In the genomic region with DNA sequence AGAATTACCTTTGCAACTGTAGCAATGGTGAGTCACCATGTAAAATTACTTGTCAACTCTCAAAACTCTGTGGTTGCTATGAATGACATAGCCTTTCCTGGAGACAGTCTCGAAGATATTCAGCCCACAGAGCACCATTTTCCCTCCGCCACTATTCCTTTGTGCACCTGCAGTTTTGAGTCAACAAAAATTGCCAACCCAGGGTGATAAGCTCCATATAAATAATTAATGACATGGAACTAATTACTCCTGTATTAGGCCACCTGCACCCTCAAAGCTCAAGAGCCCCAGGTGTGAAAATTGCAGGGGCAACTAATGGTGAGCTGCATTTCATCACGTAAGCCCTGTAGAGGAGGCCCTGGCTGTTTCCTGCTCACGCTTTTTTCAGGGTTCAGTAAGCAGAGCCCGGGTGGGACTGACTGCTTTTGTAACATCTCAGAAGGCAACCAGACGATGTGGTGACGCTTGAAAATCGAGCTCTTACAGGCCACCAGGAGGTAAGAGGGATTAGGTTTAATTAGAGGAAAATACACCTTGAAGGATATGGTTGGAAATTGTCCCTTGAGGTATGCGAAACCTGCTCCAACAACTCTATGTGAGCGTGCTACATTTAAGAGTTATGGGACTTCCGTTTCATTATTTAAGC, we compare ENCODE assay signal across 11 cellular contexts.
A peak's percentile ranks its signal among the peaks of the same experiment; 100 is the strongest.
DNase-seq lines count a peak whose midpoint lies in the region; ATAC-seq and TF ChIP-seq lines count a peak whose summit lies in the region.
"Had no signal": no experiment of that assay in that cellular context is flagged by ENCODE, and none has a peak within 500 bp of the region (broad histone marks: within the 10 kb centered on the region; RNA-seq: fewer than 3 reads in every experiment).

No MANE protein-coding gene starts in this region.

- no peak overlapping the region for H3K27ac ChIP-seq in left lung
- H3K27ac ChIP-seq: right atrium auricular region had no signal

- DNase-seq in DMS79 (lab: John Stamatoyannopoulos, UW) = peak; percentile 70
- DNase-seq in NCI-H146 treated with DMSO at 0.1 percent for 48 hours (lab: John Stamatoyannopoulos, UW; ENCODE audit: unreplicated experiment) = peak; percentile 97
- DNase-seq in dermis blood vessel endothelial cell = peak; percentile 8
- no peak for DNase-seq in left lung
- DNase-seq in stimulated activated CD4-positive, alpha-beta T cell treated with anti-CD3 and anti-CD28 coated beads, Interleukin-2, amount 100 ng/mL, for 48 hours = no peak
- DNase-seq in germinal center (ENCODE audit: low spot score) = no peak
- DNase-seq: HCEC 1CT, NCI-H1436 had no signal

- ATAC-seq in GM21786 (IDR thresholded peaks at IDR 0.05; ENCODE audit: unreplicated experiment) = peak; percentile 77
- no peak for ATAC-seq in left lung
- no peak for ATAC-seq in HG03378 (IDR thresholded peaks at IDR 0.05; ENCODE audit: unreplicated experiment)

- H3K36me3 ChIP-seq in left lung = no peaks in the 10 kb centered on the region
- H3K36me3 ChIP-seq: right atrium auricular region had no signal

- H3K4me1 ChIP-seq in left lung = no peaks in the 10 kb centered on the region
- H3K4me1 ChIP-seq: right atrium auricular region had no signal

- no peak for TF ChIP-seq CTCF in left lung (IDR thresholded peaks at IDR 0.05)

- H3K9me3 ChIP-seq in left lung = no peaks in the 10 kb centered on the region
- H3K9me3 ChIP-seq: right atrium auricular region had no signal

- intact Hi-C loops in left lung (cut with DNase I) = no loop called here

- H3K27me3 ChIP-seq in left lung = no peaks in the 10 kb centered on the region
- H3K27me3 ChIP-seq: right atrium auricular region had no signal

- H3K4me3 ChIP-seq in left lung = no peak overlapping the region
- H3K4me3 ChIP-seq: right atrium auricular region had no signal

Comparison
In these comparisons a context has a peak if more than half of its experiments do, and no peak if none do; other contexts are left out.
1. DNase-seq: peak in DMS79 (single experiment), NCI-H146 treated with DMSO at 0.1 percent for 48 hours (single experiment) and dermis blood vessel endothelial cell (single experiment); none in left lung (0 of 2), stimulated activated CD4-positive, alpha-beta T cell treated with anti-CD3 and anti-CD28 coated beads, Interleukin-2, amount 100 ng/mL, for 48 hours (0 of 2) and germinal center (single experiment).